ENCODE assay signal across 1 cellular context in the genomic region with DNA sequence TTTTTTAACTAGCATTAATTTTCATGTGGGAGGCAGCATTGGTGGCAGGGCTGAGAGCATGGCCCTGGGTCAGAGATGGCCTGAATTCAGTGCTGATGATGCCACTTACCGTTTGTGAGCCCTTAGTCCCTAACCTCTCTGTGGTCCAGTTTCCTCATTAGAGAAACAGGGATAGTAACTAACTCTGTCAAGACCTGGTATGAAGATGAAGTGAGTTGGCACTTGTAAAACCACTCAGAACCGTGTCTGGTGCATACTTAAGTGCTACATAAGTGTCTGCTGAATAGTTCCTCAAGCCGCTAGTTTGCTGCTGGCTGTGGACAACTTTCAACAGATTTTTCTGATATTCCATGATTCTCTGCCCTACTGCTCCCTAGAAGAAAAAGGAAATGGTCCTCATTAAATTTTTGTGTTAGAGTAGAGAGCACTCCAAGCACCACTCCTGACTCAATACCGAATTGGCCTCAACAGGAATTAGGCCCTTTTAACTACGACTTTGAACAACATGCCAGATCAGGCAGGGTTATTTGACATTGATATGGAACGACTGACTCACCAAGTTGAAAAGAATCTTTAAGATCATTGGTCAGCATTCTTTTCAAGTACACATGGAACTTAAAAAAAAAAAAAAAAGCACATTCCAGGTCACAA.
TF ChIP-seq lines count a peak whose summit lies in the region.

No MANE protein-coding gene starts in this region.

TF ChIP-seq in endothelial cell of umbilical vein, 7 proteins besides CTCF, POLR2A, EP300 and RAD21:
- TF ChIP-seq MYC (IDR thresholded peaks at IDR 0.05; ENCODE audit: low read depth, low read length) (no peak), FOS (IDR thresholded peaks at IDR 0.05; ENCODE audit: borderline replicate concordance, insufficient read depth, low read length) (no peak), JUN (IDR thresholded peaks at IDR 0.05; ENCODE audit: borderline replicate concordance, insufficient read depth, insufficient read length, low read depth) (no peak), EZH2 (IDR thresholded peaks at IDR 0.05; ENCODE audit: borderline replicate concordance, low read depth, low read length, severe bottlenecking) (no peak), GATA2 (IDR thresholded peaks at IDR 0.05; ENCODE audit: insufficient read depth, insufficient read length, low read depth, low read length) (no peak), POLR2AphosphoS5 (IDR thresholded peaks at IDR 0.05; ENCODE audit: insufficient read depth, low read depth, low read length) (no peak)
- TF ChIP-seq, protein P1, sequence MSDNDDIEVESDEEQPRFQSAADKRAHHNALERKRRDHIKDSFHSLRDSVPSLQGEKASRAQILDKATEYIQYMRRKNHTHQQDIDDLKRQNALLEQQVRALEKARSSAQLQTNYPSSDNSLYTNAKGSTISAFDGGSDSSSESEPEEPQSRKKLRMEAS (IDR thresholded peaks at IDR 0.05; ENCODE audit: insufficient read depth, insufficient read length): no peak
TF ChIP-seq in endothelial cell of umbilical vein: peak in this region for 0.
